In genomic region chr12:65930114-65930828, GRCh38 we compare ENCODE assay signal across 1 cellular context.
TF ChIP-seq lines count a peak whose summit lies in the region.

No MANE protein-coding gene starts in this region.

TF ChIP-seq in HepG2, 621 proteins besides CTCF, POLR2A, EP300 and RAD21 (continued from another document and continues in another):
- TF ChIP-seq ZFP41 (CRISPR knock-in tag; IDR thresholded peaks at IDR 0.05; ENCODE audit: borderline replicate concordance) (no peak), ATM (IDR thresholded peaks at IDR 0.05; ENCODE audit: borderline replicate concordance) (no peak), ZSCAN21 (CRISPR knock-in tag; IDR thresholded peaks at IDR 0.05; ENCODE audit: borderline replicate concordance) (no peak), ZEB1 (IDR thresholded peaks at IDR 0.05; ENCODE audit: insufficient replicate concordance, low read depth) (peak; percentile 58), FOXA3 (CRISPR knock-in tag; IDR thresholded peaks at IDR 0.05) (peak; percentile 97), SP140L (CRISPR knock-in tag; IDR thresholded peaks at IDR 0.05; ENCODE audit: borderline replicate concordance) (peak; percentile 32; the same call in 1 of the 2 replicates), ZNF430 (CRISPR knock-in tag; IDR thresholded peaks at IDR 0.05) (0 out of 2 replicates have a peak, but pooled peaks have one; percentile 56), ZNF720 (CRISPR knock-in tag; IDR thresholded peaks at IDR 0.05) (no peak), POLR2AphosphoS5 (IDR thresholded peaks at IDR 0.05; ENCODE audit: low read depth, low read length) (no peak), ZNF660 (CRISPR knock-in tag; IDR thresholded peaks at IDR 0.05; ENCODE audit: borderline replicate concordance, low read depth) (no peak), GFI1 (CRISPR knock-in tag; IDR thresholded peaks at IDR 0.05; ENCODE audit: borderline replicate concordance) (peak; percentile 84), PLSCR1 (CRISPR knock-in tag; IDR thresholded peaks at IDR 0.05; ENCODE audit: borderline replicate concordance) (no peak), ZNF552 (CRISPR knock-in tag; IDR thresholded peaks at IDR 0.05; ENCODE audit: borderline replicate concordance) (no peak), TMF1 (CRISPR knock-in tag; IDR thresholded peaks at IDR 0.05; ENCODE audit: low read depth) (no peak), ZNF337 (CRISPR knock-in tag; IDR thresholded peaks at IDR 0.05; ENCODE audit: borderline replicate concordance, low read depth) (no peak), JARID2 (CRISPR knock-in tag; IDR thresholded peaks at IDR 0.05; ENCODE audit: insufficient replicate concordance) (no peak), PCBP1 (IDR thresholded peaks at IDR 0.05; ENCODE audit: borderline replicate concordance, low read depth, low read length) (no peak), IRF2 (CRISPR knock-in tag; IDR thresholded peaks at IDR 0.05) (peak; percentile 91), TP53 (CRISPR knock-in tag; conservative IDR thresholded peaks at IDR 0.05) (no peak), BORCS8-MEF2B (CRISPR knock-in tag; IDR thresholded peaks at IDR 0.05) (no peak), SKI (IDR thresholded peaks at IDR 0.05; ENCODE audit: partially characterized antibody) (peak; percentile 90), RCOR2 (CRISPR knock-in tag; IDR thresholded peaks at IDR 0.05) (peak; percentile 92), SKIL (CRISPR knock-in tag; IDR thresholded peaks at IDR 0.05; ENCODE audit: borderline replicate concordance) (peak; percentile 81; the same call in 1 of the 2 replicates), KDM6A (CRISPR knock-in tag; IDR thresholded peaks at IDR 0.05; ENCODE audit: low read depth) (peak; percentile 92), RBFOX2 (IDR thresholded peaks at IDR 0.05; ENCODE audit: low read depth, low read length) (peak; percentile 56), MED13 (CRISPR knock-in tag; IDR thresholded peaks at IDR 0.05) (peak; percentile 90; the same call in 1 of the 2 replicates), HOXA9 (CRISPR knock-in tag; IDR thresholded peaks at IDR 0.05; ENCODE audit: borderline replicate concordance) (no peak), SMARCC2 (IDR thresholded peaks at IDR 0.05) (no peak), RXRA (CRISPR knock-in tag; IDR thresholded peaks at IDR 0.05) (peak; percentile 94), ZNF232 (CRISPR knock-in tag; IDR thresholded peaks at IDR 0.05; ENCODE audit: borderline replicate concordance) (no peak; the same call in 1 of the 2 replicates), ZBTB38 (CRISPR knock-in tag; IDR thresholded peaks at IDR 0.05) (0 out of 2 replicates have a peak, but pooled peaks have one; percentile 30), ELF1 (CRISPR knock-in tag; IDR thresholded peaks at IDR 0.05) (peak; percentile 41; the same call in 1 of the 2 replicates), ZMYM4 (CRISPR knock-in tag; IDR thresholded peaks at IDR 0.05) (peak; percentile 89), NFIC (IDR thresholded peaks at IDR 0.05; ENCODE audit: low read length) (peak; percentile 97), ZBTB20 (CRISPR knock-in tag; IDR thresholded peaks at IDR 0.05; ENCODE audit: borderline replicate concordance, low read depth) (peak; percentile 99; the same call in 1 of the 2 replicates), REPIN1 (CRISPR knock-in tag; IDR thresholded peaks at IDR 0.05; ENCODE audit: borderline replicate concordance, low read depth) (0 out of 2 replicates have a peak, but pooled peaks have one; percentile 31), GATAD2A (CRISPR knock-in tag; IDR thresholded peaks at IDR 0.05) (peak; percentile 98), ZKSCAN8 (CRISPR knock-in tag; IDR thresholded peaks at IDR 0.05; ENCODE audit: borderline replicate concordance) (peak; percentile 88; the same call in 1 of the 2 replicates), MEIS1 (CRISPR knock-in tag; IDR thresholded peaks at IDR 0.05; ENCODE audit: borderline replicate concordance) (peak; percentile 36; the same call in 1 of the 2 replicates)
- TF ChIP-seq, protein P1, sequence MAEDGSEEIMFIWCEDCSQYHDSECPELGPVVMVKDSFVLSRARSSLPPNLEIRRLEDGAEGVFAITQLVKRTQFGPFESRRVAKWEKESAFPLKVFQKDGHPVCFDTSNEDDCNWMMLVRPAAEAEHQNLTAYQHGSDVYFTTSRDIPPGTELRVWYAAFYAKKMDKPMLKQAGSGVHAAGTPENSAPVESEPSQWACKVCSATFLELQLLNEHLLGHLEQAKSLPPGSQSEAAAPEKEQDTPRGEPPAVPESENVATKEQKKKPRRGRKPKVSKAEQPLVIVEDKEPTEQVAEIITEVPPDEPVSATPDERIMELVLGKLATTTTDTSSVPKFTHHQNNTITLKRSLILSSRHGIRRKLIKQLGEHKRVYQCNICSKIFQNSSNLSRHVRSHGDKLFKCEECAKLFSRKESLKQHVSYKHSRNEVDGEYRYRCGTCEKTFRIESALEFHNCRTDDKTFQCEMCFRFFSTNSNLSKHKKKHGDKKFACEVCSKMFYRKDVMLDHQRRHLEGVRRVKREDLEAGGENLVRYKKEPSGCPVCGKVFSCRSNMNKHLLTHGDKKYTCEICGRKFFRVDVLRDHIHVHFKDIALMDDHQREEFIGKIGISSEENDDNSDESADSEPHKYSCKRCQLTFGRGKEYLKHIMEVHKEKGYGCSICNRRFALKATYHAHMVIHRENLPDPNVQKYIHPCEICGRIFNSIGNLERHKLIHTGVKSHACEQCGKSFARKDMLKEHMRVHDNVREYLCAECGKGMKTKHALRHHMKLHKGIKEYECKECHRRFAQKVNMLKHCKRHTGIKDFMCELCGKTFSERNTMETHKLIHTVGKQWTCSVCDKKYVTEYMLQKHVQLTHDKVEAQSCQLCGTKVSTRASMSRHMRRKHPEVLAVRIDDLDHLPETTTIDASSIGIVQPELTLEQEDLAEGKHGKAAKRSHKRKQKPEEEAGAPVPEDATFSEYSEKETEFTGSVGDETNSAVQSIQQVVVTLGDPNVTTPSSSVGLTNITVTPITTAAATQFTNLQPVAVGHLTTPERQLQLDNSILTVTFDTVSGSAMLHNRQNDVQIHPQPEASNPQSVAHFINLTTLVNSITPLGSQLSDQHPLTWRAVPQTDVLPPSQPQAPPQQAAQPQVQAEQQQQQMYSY (CRISPR knock-in tag; IDR thresholded peaks at IDR 0.05): no peak
- TF ChIP-seq, protein P2, sequence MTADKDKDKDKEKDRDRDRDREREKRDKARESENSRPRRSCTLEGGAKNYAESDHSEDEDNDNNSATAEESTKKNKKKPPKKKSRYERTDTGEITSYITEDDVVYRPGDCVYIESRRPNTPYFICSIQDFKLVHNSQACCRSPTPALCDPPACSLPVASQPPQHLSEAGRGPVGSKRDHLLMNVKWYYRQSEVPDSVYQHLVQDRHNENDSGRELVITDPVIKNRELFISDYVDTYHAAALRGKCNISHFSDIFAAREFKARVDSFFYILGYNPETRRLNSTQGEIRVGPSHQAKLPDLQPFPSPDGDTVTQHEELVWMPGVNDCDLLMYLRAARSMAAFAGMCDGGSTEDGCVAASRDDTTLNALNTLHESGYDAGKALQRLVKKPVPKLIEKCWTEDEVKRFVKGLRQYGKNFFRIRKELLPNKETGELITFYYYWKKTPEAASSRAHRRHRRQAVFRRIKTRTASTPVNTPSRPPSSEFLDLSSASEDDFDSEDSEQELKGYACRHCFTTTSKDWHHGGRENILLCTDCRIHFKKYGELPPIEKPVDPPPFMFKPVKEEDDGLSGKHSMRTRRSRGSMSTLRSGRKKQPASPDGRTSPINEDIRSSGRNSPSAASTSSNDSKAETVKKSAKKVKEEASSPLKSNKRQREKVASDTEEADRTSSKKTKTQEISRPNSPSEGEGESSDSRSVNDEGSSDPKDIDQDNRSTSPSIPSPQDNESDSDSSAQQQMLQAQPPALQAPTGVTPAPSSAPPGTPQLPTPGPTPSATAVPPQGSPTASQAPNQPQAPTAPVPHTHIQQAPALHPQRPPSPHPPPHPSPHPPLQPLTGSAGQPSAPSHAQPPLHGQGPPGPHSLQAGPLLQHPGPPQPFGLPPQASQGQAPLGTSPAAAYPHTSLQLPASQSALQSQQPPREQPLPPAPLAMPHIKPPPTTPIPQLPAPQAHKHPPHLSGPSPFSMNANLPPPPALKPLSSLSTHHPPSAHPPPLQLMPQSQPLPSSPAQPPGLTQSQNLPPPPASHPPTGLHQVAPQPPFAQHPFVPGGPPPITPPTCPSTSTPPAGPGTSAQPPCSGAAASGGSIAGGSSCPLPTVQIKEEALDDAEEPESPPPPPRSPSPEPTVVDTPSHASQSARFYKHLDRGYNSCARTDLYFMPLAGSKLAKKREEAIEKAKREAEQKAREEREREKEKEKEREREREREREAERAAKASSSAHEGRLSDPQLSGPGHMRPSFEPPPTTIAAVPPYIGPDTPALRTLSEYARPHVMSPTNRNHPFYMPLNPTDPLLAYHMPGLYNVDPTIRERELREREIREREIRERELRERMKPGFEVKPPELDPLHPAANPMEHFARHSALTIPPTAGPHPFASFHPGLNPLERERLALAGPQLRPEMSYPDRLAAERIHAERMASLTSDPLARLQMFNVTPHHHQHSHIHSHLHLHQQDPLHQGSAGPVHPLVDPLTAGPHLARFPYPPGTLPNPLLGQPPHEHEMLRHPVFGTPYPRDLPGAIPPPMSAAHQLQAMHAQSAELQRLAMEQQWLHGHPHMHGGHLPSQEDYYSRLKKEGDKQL (CRISPR knock-in tag; IDR thresholded peaks at IDR 0.05; ENCODE audit: low read depth): peak; percentile 90
- TF ChIP-seq, protein P3, sequence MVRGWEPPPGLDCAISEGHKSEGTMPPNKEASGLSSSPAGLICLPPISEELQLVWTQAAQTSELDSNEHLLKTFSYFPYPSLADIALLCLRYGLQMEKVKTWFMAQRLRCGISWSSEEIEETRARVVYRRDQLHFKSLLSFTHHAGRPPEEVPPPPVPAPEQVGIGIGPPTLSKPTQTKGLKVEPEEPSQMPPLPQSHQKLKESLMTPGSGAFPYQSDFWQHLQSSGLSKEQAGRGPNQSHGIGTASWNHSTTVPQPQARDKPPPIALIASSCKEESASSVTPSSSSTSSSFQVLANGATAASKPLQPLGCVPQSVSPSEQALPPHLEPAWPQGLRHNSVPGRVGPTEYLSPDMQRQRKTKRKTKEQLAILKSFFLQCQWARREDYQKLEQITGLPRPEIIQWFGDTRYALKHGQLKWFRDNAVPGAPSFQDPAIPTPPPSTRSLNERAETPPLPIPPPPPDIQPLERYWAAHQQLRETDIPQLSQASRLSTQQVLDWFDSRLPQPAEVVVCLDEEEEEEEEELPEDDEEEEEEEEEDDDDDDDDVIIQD (CRISPR knock-in tag; IDR thresholded peaks at IDR 0.05; ENCODE audit: low read depth): peak; percentile 92
- TF ChIP-seq, protein P4, sequence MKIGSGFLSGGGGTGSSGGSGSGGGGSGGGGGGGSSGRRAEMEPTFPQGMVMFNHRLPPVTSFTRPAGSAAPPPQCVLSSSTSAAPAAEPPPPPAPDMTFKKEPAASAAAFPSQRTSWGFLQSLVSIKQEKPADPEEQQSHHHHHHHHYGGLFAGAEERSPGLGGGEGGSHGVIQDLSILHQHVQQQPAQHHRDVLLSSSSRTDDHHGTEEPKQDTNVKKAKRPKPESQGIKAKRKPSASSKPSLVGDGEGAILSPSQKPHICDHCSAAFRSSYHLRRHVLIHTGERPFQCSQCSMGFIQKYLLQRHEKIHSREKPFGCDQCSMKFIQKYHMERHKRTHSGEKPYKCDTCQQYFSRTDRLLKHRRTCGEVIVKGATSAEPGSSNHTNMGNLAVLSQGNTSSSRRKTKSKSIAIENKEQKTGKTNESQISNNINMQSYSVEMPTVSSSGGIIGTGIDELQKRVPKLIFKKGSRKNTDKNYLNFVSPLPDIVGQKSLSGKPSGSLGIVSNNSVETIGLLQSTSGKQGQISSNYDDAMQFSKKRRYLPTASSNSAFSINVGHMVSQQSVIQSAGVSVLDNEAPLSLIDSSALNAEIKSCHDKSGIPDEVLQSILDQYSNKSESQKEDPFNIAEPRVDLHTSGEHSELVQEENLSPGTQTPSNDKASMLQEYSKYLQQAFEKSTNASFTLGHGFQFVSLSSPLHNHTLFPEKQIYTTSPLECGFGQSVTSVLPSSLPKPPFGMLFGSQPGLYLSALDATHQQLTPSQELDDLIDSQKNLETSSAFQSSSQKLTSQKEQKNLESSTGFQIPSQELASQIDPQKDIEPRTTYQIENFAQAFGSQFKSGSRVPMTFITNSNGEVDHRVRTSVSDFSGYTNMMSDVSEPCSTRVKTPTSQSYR (CRISPR knock-in tag; IDR thresholded peaks at IDR 0.05; ENCODE audit: borderline replicate concordance): peak; percentile 63; the same call in 1 of the 2 replicates
- TF ChIP-seq, protein P5, sequence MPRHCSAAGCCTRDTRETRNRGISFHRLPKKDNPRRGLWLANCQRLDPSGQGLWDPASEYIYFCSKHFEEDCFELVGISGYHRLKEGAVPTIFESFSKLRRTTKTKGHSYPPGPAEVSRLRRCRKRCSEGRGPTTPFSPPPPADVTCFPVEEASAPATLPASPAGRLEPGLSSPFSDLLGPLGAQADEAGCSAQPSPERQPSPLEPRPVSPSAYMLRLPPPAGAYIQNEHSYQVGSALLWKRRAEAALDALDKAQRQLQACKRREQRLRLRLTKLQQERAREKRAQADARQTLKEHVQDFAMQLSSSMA (CRISPR knock-in tag; IDR thresholded peaks at IDR 0.05): no peak
- TF ChIP-seq, protein P6, sequence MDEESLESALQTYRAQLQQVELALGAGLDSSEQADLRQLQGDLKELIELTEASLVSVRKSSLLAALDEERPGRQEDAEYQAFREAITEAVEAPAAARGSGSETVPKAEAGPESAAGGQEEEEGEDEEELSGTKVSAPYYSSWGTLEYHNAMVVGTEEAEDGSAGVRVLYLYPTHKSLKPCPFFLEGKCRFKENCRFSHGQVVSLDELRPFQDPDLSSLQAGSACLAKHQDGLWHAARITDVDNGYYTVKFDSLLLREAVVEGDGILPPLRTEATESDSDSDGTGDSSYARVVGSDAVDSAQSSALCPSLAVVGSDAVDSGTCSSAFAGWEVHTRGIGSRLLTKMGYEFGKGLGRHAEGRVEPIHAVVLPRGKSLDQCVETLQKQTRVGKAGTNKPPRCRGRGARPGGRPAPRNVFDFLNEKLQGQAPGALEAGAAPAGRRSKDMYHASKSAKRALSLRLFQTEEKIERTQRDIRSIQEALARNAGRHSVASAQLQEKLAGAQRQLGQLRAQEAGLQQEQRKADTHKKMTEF (CRISPR knock-in tag; IDR thresholded peaks at IDR 0.05): peak; percentile 97
